Comparison of ENCODE assay signal across 8 cellular contexts in the genomic region with DNA sequence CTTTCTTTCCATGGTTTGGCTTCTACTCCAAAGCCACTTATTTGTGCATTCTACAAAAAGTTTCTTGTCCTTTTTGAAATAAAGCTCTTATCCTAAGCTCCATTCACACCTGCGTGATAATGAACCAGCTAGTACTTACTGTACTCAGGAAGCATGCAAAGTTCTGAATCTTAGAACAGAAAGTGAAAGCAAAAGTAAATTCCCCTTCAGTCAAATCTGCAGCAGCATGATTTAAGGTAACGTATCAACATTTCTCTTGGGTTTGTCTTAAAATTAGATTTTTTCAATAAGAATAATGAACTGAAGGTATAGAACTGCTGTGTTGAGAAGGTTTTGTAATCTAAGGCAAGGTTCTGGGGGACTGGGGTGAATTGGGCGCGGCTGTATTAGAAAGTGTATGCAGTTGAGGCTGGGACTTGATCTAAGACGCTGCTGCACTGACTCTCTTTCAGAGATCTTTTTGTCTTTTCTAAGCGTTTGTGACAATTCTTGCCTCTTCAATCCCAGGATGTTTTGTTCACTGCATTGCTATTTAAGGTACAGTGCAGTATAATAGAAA. TPM values are rescaled to one million over a fixed set of nuclear protein-coding genes. Genes with fewer than 3 reads are reported as not detected.
DNase-seq lines count a peak whose midpoint lies in the region; ATAC-seq, FAIRE-seq and TF ChIP-seq lines count a peak whose summit lies in the region.

A gene with protein sequence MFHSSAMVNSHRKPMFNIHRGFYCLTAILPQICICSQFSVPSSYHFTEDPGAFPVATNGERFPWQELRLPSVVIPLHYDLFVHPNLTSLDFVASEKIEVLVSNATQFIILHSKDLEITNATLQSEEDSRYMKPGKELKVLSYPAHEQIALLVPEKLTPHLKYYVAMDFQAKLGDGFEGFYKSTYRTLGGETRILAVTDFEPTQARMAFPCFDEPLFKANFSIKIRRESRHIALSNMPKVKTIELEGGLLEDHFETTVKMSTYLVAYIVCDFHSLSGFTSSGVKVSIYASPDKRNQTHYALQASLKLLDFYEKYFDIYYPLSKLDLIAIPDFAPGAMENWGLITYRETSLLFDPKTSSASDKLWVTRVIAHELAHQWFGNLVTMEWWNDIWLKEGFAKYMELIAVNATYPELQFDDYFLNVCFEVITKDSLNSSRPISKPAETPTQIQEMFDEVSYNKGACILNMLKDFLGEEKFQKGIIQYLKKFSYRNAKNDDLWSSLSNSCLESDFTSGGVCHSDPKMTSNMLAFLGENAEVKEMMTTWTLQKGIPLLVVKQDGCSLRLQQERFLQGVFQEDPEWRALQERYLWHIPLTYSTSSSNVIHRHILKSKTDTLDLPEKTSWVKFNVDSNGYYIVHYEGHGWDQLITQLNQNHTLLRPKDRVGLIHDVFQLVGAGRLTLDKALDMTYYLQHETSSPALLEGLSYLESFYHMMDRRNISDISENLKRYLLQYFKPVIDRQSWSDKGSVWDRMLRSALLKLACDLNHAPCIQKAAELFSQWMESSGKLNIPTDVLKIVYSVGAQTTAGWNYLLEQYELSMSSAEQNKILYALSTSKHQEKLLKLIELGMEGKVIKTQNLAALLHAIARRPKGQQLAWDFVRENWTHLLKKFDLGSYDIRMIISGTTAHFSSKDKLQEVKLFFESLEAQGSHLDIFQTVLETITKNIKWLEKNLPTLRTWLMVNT (plus strand): TSS at position 209 of the 559 bp plus-strand sequence. CDS start 3,186 bp downstream, outside the sequence.

- peaks cover 13 to 14% of the 10 kb centered on the region in 2 donors for H3K36me3 Mint-ChIP-seq in naive B cell

- H3K36me3 ChIP-seq in HUES48 (ENCODE audit: control insufficient read depth, insufficient read depth, low read length): no peaks in the 10 kb centered on the region
- H3K36me3 ChIP-seq in endothelial cell of umbilical vein (ENCODE audit: control insufficient read depth in 2 of 2, extremely low read depth in 1 of 2, insufficient read depth in 2 of 2, low read length in 2 of 2): no peaks in the 10 kb centered on the region

- peak within 1 kb of the TSS; percentile 94 to 98 (median 97) for H3K27ac Mint-ChIP-seq in naive B cell

- TF ChIP-seq CTCF in endothelial cell of umbilical vein (IDR thresholded peaks at IDR 0.05; ENCODE audit: extremely low read depth in 1 of 2, insufficient read depth in 1 of 2, low read depth in 1 of 2, low read length in 2 of 2): no peak

- intact Hi-C loops in T-helper 1 cell treated with Interleukin-12 subunit alpha and Interleukin-12 subunit beta and Interleukin-4 antibody, amounts not matched to agents 30 ng/mL and 1 ng/mL, for 36 hours (cut with micrococcal nuclease): loop anchor here (1.0 to 10.0 kb wide), 16 partner anchors 10 to 1896 kb away; a partner anchor contains a TSS
- intact Hi-C loops in endothelial cell of umbilical vein (cut with micrococcal nuclease): loop anchor here (1.0 to 5.0 kb wide), 2 partner anchors 60 to 306 kb away; a partner anchor contains a TSS

- H3K4me3 Mint-ChIP-seq in naive B cell: peak within 1 kb of the TSS; percentile 92 to 99 (median 98)

- H3K4me2 ChIP-seq in endothelial cell of umbilical vein (ENCODE audit: insufficient read depth, low read length): peak within 1 kb of the TSS; percentile 98

- H3K9ac ChIP-seq in HUES48 (ENCODE audit: low read depth, low read length) (no peak within 1 kb of the TSS), endothelial cell of umbilical vein (replicated peaks; ENCODE audit: extremely low read depth, insufficient read depth, low read length) (peak within 1 kb of the TSS; percentile 89)

- POLR2A ChIA-PET in endothelial cell of umbilical vein (lab: Charles Lee): interaction anchor here (1.2 to 1.6 kb wide), 2 partner anchors 17 to 68 kb away, joined by 3 to 6 read pairs; no protein-coding TSS in a partner anchor

- ATAC-seq in GM21423 (IDR thresholded peaks at IDR 0.05; ENCODE audit: unreplicated experiment): peak; percentile 51
- ATAC-seq in naive B cell (ENCODE audit: low read depth in 2 of 2): peak; percentile 73 to 74

- peak within 1 kb of the TSS; percentile 94 for H2AFZ ChIP-seq in endothelial cell of umbilical vein (ENCODE audit: low read depth, low read length)

- dilution Hi-C loops in endothelial cell of umbilical vein (cut with MboI; ENCODE audit: extremely low pct_ligation_motif_present, low sequenced_read_pairs): no loop called here

- H3K9me3 ChIP-seq in HUES48 (ENCODE audit: control insufficient read depth, insufficient read depth, low read length): no peaks in the 10 kb centered on the region
- no peaks in the 10 kb centered on the region for H3K9me3 ChIP-seq in endothelial cell of umbilical vein (replicated peaks; ENCODE audit: control insufficient read depth, insufficient read depth, low read length)

- H3K4me1 Mint-ChIP-seq in naive B cell: peaks cover 47 to 77% (median 55%) of the 10 kb centered on the region in 3 donors

- H3K27me3 Mint-ChIP-seq in naive B cell: no peaks in the 10 kb centered on the region

- no peaks in the 10 kb centered on the region for H3K9me3 Mint-ChIP-seq in naive B cell

- no TSS peak for BruUV-seq in endothelial cell of umbilical vein (replicated peaks; lab: Mats Ljungman, UMichigan)

- CTCF ChIA-PET in endothelial cell of umbilical vein (lab: Charles Lee): interaction anchor here (0.9 to 1.7 kb wide), 11 partner anchors 7 to 266 kb away, joined by 3 to 16 read pairs (median 4); a partner anchor contains a TSS

- H3K4me1 ChIP-seq in HUES48 (ENCODE audit: control insufficient read depth, insufficient read depth, low read length) (peaks cover 8% of the 10 kb centered on the region; the same call in 1 of the 2 replicates), endothelial cell of umbilical vein (ENCODE audit: control insufficient read depth, extremely low read depth, insufficient read depth, low read length) (peaks cover 34% of the 10 kb centered on the region)

- FAIRE-seq in endothelial cell of umbilical vein (lab: Jason Lieb, UNC): peak; percentile 37

- DNase-seq in EL (peak; percentile 50), endothelial cell of umbilical vein (ENCODE audit: low read depth, low spot score) (peak; percentile 85), naive B cell (peak; percentile 48), activated gamma-delta T cell treated with Interleukin-2 at 50 U/mL for 16 hours (no peak)
- no peak for DNase-seq in stimulated activated CD4-positive, alpha-beta T cell treated with anti-CD3 and anti-CD28 coated beads, Interleukin-15, amount 100 ng/mL, for 24 hours

- H3K27ac ChIP-seq in HUES48 (ENCODE audit: low read depth, low read length) (no peak within 1 kb of the TSS), endothelial cell of umbilical vein (ENCODE audit: insufficient read depth, low read depth, low read length) (peak within 1 kb of the TSS; percentile 76)

- H4K20me1 ChIP-seq in endothelial cell of umbilical vein (replicated peaks; ENCODE audit: control insufficient read depth, extremely low read depth, insufficient read depth, low read length): no peaks in the 10 kb centered on the region

- peak; percentile 56 for TF ChIP-seq POLR2A in endothelial cell of umbilical vein (IDR thresholded peaks at IDR 0.05; ENCODE audit: low read depth, low read length)

- H3K79me2 ChIP-seq in endothelial cell of umbilical vein (ENCODE audit: control insufficient read depth, insufficient read depth, low read length): peaks cover 2% of the 10 kb centered on the region

- H3K4me3 ChIP-seq in HUES48 (ENCODE audit: low read depth, low read length): peak within 1 kb of the TSS; percentile 9; the same call in 1 of the 2 replicates
- H3K4me3 ChIP-seq in endothelial cell of umbilical vein (replicated peaks in 1 of 3; ENCODE audit: insufficient read depth in 1 of 3, low read depth in 1 of 3, low read length in 3 of 3): peak within 1 kb of the TSS; percentile 51 to 98 (median 80)

- H3K27me3 ChIP-seq in HUES48 (ENCODE audit: control insufficient read depth, insufficient read depth, low read length): no peaks in the 10 kb centered on the region
- H3K27me3 ChIP-seq in endothelial cell of umbilical vein (ENCODE audit: control insufficient read depth in 2 of 2, insufficient read depth in 2 of 2, low read length in 2 of 2): no peaks in the 10 kb centered on the region

- no peaks in the 10 kb centered on the region for H3K9me1 ChIP-seq in endothelial cell of umbilical vein (replicated peaks; ENCODE audit: control insufficient read depth, extremely low read depth, insufficient read depth, low read length)

TF ChIP-seq in endothelial cell of umbilical vein, 7 proteins besides CTCF, POLR2A, EP300 and RAD21:
- TF ChIP-seq POLR2AphosphoS5 (IDR thresholded peaks at IDR 0.05; ENCODE audit: insufficient read depth, low read depth, low read length): peak; percentile 2
- TF ChIP-seq GATA2 (IDR thresholded peaks at IDR 0.05; ENCODE audit: insufficient read depth, insufficient read length, low read depth, low read length): no peak

RNA-seq across cellular contexts. Expression of the gene that starts here (rescaled TPM):
- total RNA-seq in T-helper 1 cell treated with Interleukin-12 subunit alpha and Interleukin-12 subunit beta and Interleukin-4 antibody, amounts not matched to agents 30 ng/mL and 1 ng/mL, for 36 hours: 152 and 153 TPM in 2 replicates
- total RNA-seq in endothelial cell of umbilical vein: 6.1 and 10.0 TPM in 2 replicates
- 3.1 and 3.2 TPM in 2 replicates for polyA plus RNA-seq in endothelial cell of umbilical vein
- polyA plus RNA-seq in endothelial cell of umbilical vein (2011; cell fraction: cytosol; rRNA removed): 1.6 and 2.3 TPM in 2 replicates
- polyA plus RNA-seq in endothelial cell of umbilical vein (2011; cell fraction: nucleus; rRNA removed): 13.2 and 13.6 TPM in 2 replicates
- polyA plus RNA-seq in endothelial cell of umbilical vein (2012): 1.8 and 5.1 TPM in 2 replicates
- 14.3 and 28.4 TPM in 2 replicates for polyA minus RNA-seq in endothelial cell of umbilical vein
- polyA minus RNA-seq in endothelial cell of umbilical vein (2011; cell fraction: cytosol; rRNA and poly(A)+ RNA removed): 1.6 TPM
- polyA minus RNA-seq in endothelial cell of umbilical vein (2011; cell fraction: nucleus; rRNA and poly(A)+ RNA removed): 28.6 and 46.3 TPM in 2 replicates
- polyA plus RNA-seq in naive B cell (ENCODE audit: low read depth in 6 of 6): 10 to 100 TPM in 5 of 6 donors, 1 to 10 TPM in 1; 9.9 to 98.7 (median 15.5) TPM

Comparison
In these comparisons a context has a peak if more than half of its experiments do, and no peak if none do; other contexts are left out.
1. RNA of the gene that starts here (total RNA-seq): 152 to 153 TPM in T-helper 1 cell treated with Interleukin-12 subunit alpha and Interleukin-12 subunit beta and Interleukin-4 antibody, amounts not matched to agents 30 ng/mL and 1 ng/mL, for 36 hours; 6.1 to 10.0 TPM in endothelial cell of umbilical vein; every median in the first group is over 10 times any median in the second.
2. DNase-seq: peak in EL (single experiment), endothelial cell of umbilical vein (single experiment) and naive B cell (single experiment); none in activated gamma-delta T cell treated with Interleukin-2 at 50 U/mL for 16 hours (single experiment) and stimulated activated CD4-positive, alpha-beta T cell treated with anti-CD3 and anti-CD28 coated beads, Interleukin-15, amount 100 ng/mL, for 24 hours (single experiment).